8 cellular contexts compared by ENCODE assay signal in genomic region chr12:70880744-70881143, GRCh38. TPM values are rescaled to one million over a fixed set of nuclear protein-coding genes. Genes with fewer than 3 reads are reported as not detected.
"Had no signal": no experiment of that assay in that cellular context is flagged by ENCODE, and none has a peak within 500 bp of the region (broad histone marks: within the 10 kb centered on the region; RNA-seq: fewer than 3 reads in every experiment).

No MANE protein-coding gene starts in this region.

- H3K4me2 ChIP-seq: GM23338 had no signal

- H2AFZ ChIP-seq: GM23338 had no signal

- FAIRE-seq: H1, H54, HTR-8/SVneo had no signal

- ATAC-seq: GM23338 had no signal

- DNase-seq: H9, HCEC 1CT, KG1 had no signal

- H3K4me3 ChIP-seq: GM23338 had no signal

RNA-seq across cellular contexts. Expression of gene PTPRR, which starts 39.8 kb away (rescaled TPM):
- polyA plus RNA-seq: IgD-negative memory B cell had no signal
